11 cellular contexts compared by ENCODE assay signal in the genomic region with DNA sequence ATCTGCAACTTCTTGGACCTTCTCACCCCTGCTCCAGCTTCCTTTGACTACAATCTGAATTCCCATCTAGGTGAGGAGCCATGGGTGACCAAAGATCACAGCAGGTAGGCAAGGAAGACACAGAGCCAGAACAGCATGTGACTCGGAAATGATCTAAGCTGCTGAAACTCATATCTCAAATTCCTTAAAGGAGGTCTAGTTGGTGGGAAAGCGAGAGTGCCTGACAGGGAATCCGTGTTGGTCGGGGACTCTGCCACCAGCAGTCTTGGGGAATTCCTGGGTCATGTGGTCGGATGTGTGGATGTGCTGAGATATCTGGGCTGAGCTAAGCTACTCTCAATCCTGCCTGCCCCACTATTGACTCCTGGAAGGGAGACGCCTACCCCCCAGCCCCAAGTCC. TPM values are rescaled to one million over a fixed set of nuclear protein-coding genes. Genes with fewer than 3 reads are reported as not detected.
DNase-seq lines count a peak whose midpoint lies in the region; ATAC-seq, FAIRE-seq and TF ChIP-seq lines count a peak whose summit lies in the region.
"Had no signal": no experiment of that assay in that cellular context is flagged by ENCODE, and none has a peak within 500 bp of the region (broad histone marks: within the 10 kb centered on the region; RNA-seq: fewer than 3 reads in every experiment).

No MANE protein-coding gene starts in this region.

- peaks cover 3% of the 10 kb centered on the region; the same call in 1 of the 2 replicates for H3F3A ChIP-seq in GM23248 (ENCODE audit: insufficient read depth)

- POLR2A ChIA-PET in HepG2 (lab: Yijun Ruan, JAX): interaction anchor here (1.0 to 3.0 kb wide), 3 partner anchors 29 to 51 kb away, joined by 3 to 30 read pairs (median 5); no protein-coding TSS in a partner anchor

- BruUV-seq in HepG2 (replicated peaks; lab: Mats Ljungman, UMichigan): no TSS peak

- no peaks in the 10 kb centered on the region for H3K36me3 Mint-ChIP-seq in natural killer cell treated with Interleukin-12 subunit alpha and Interleukin-12 subunit beta and Interleukin-15 and Interleukin-18, amount 100 ng/mL, for 72 hours
- H3K36me3 Mint-ChIP-seq in CD14-positive monocyte: peaks cover 3 to 4% of the 10 kb centered on the region in 2 donors

- TF ChIP-seq CTCF in fibroblast of pulmonary artery (IDR thresholded peaks at IDR 0.05; ENCODE audit: low read length, missing control alignments): no peak
- TF ChIP-seq CTCF in HepG2 (CRISPR knock-in tag; IDR thresholded peaks at IDR 0.05): no peak
- no peak for TF ChIP-seq CTCF in CD14-positive monocyte (IDR thresholded peaks at IDR 0.05)

- no peaks in the 10 kb centered on the region for H3K9me3 ChIP-seq in GM23248 (ENCODE audit: low read depth)
- H3K9me3 ChIP-seq in HepG2 (ENCODE audit: low read length): no peaks in the 10 kb centered on the region
- H3K9me3 ChIP-seq: ascending aorta, thyroid gland had no signal

- ATAC-seq in HepG2: no peak
- ATAC-seq in natural killer cell treated with Interleukin-12 subunit alpha and Interleukin-12 subunit beta and Interleukin-15 and Interleukin-18, amount 100 ng/mL, for 72 hours: no peak

- H3K4me1 Mint-ChIP-seq in natural killer cell treated with Interleukin-12 subunit alpha and Interleukin-12 subunit beta and Interleukin-15 and Interleukin-18, amount 100 ng/mL, for 72 hours (ENCODE audit: low read depth in 2 of 2): peaks cover 26 to 33% of the 10 kb centered on the region in 2 donors
- H3K4me1 Mint-ChIP-seq in CD14-positive monocyte: peaks cover 21% of the 10 kb centered on the region

- peak overlapping the region in 1 of 2 donors; percentile 64 for H3K27ac Mint-ChIP-seq in natural killer cell treated with Interleukin-12 subunit alpha and Interleukin-12 subunit beta and Interleukin-15 and Interleukin-18, amount 100 ng/mL, for 72 hours
- H3K27ac Mint-ChIP-seq in CD14-positive monocyte: peak overlapping the region in 2 of 7 donors; percentile 22 to 73

- CTCF ChIA-PET in HepG2 (lab: Yijun Ruan, JAX; ENCODE audit: low intra/inter-chr PET ratio, low total read pairs): interaction anchor here (6.6 kb wide), 1 partner anchor 52 kb away, joined by 150 read pairs; no protein-coding TSS in a partner anchor

- H4K20me1 ChIP-seq in GM23248 (ENCODE audit: insufficient read depth): no peaks in the 10 kb centered on the region
- no peaks in the 10 kb centered on the region for H4K20me1 ChIP-seq in HepG2 (ENCODE audit: insufficient read depth, low read length)

- intact Hi-C loops in HepG2 (cut with micrococcal nuclease; ENCODE audit: unreplicated experiment): loop anchor here (1.0 kb wide), 1 partner anchor 51 kb away; no protein-coding TSS in a partner anchor
- intact Hi-C loops in CD14-positive monocyte (cut with micrococcal nuclease): loop anchor here (1.0 to 5.0 kb wide), 3 partner anchors 37 to 51 kb away; no protein-coding TSS in a partner anchor

- peaks cover 10 to 15% of the 10 kb centered on the region in 2 donors for H3K27me3 Mint-ChIP-seq in natural killer cell treated with Interleukin-12 subunit alpha and Interleukin-12 subunit beta and Interleukin-15 and Interleukin-18, amount 100 ng/mL, for 72 hours
- peaks cover 9 to 23% (median 14%) of the 10 kb centered on the region in 3 donors for H3K27me3 Mint-ChIP-seq in CD14-positive monocyte (ENCODE audit: low read depth in 3 of 3)

- in situ Hi-C loops in GM23248 (cut with MboI) (loop anchor here (5.0 kb wide), 1 partner anchor 47 kb away; no protein-coding TSS in a partner anchor), HepG2 (cut with HindIII; ENCODE audit: extremely low pct_ligation_motif_present, low pct_unique_long_range_greater_than_20kb) (loop anchor here (5.0 kb wide), 1 partner anchor 52 kb away; no protein-coding TSS in a partner anchor)

- H2AFZ ChIP-seq in GM23248: no peak overlapping the region
- no peak overlapping the region for H2AFZ ChIP-seq in HepG2 (ENCODE audit: low read length)

- H3K4me1 ChIP-seq in GM23248 (ENCODE audit: insufficient read depth) (peaks cover 6% of the 10 kb centered on the region), HepG2 (ENCODE audit: insufficient read depth, low read length) (peaks cover 29% of the 10 kb centered on the region)

- H3K4me3 ChIP-seq in GM23248 (no peak overlapping the region), fibroblast of pulmonary artery (replicated peaks; ENCODE audit: low read depth, low read length) (no peak overlapping the region), HepG2 (replicated peaks in 1 of 3; ENCODE audit: insufficient read depth in 1 of 3, low read depth in 2 of 3, low read length in 3 of 3) (no peak overlapping the region)
- H3K4me3 ChIP-seq: ascending aorta, thyroid gland had no signal

- H3K9ac ChIP-seq in GM23248 (no peak overlapping the region), HepG2 (ENCODE audit: insufficient read depth, low read depth, low read length) (no peak overlapping the region)

- no peaks in the 10 kb centered on the region for H3K9me2 ChIP-seq in GM23248 (ENCODE audit: insufficient read depth)

- no peak for TF ChIP-seq EP300 in HepG2 (IDR thresholded peaks at IDR 0.05; ENCODE audit: low read depth in 2 of 2, low read length in 2 of 2)
- TF ChIP-seq EP300 in HepG2 (CRISPR knock-in tag; IDR thresholded peaks at IDR 0.05; ENCODE audit: borderline replicate concordance): no peak

- no peak overlapping the region for H3K27ac ChIP-seq in GM23248
- H3K27ac ChIP-seq in HepG2 (ENCODE audit: extremely low read length, insufficient read depth, low read length): no peak overlapping the region
- H3K27ac ChIP-seq: ascending aorta, thyroid gland, WERI-Rb-1 had no signal

- TF ChIP-seq POLR2A in HepG2 (IDR thresholded peaks at IDR 0.05; ENCODE audit: insufficient read depth in 1 of 2, low read depth in 2 of 2, low read length in 2 of 2): no peak

- H3K9me3 Mint-ChIP-seq in natural killer cell treated with Interleukin-12 subunit alpha and Interleukin-12 subunit beta and Interleukin-15 and Interleukin-18, amount 100 ng/mL, for 72 hours: no peaks in the 10 kb centered on the region
- H3K9me3 Mint-ChIP-seq in CD14-positive monocyte: peaks cover 0 to 5% (median 0%) of the 10 kb centered on the region in 7 donors

- H3K79me2 ChIP-seq in GM23248 (ENCODE audit: insufficient read depth) (peaks cover 17% of the 10 kb centered on the region), HepG2 (ENCODE audit: insufficient read depth, low read length) (peaks cover 3% of the 10 kb centered on the region)

- no peak for TF ChIP-seq RAD21 in HepG2 (CRISPR knock-in tag; IDR thresholded peaks at IDR 0.05)

- H3K4me2 ChIP-seq in GM23248 (ENCODE audit: unreplicated experiment) (no peak overlapping the region), HepG2 (ENCODE audit: low read depth, low read length) (no peak overlapping the region)

- 73 to 78% methylated on average over 6 of the region's 6 CpGs for WGBS in GM23248 (ENCODE audit: low coverage in 1 of 2, low lambda C conversion rate in 2 of 2, missing lambda C conversion rate in 2 of 2), 2 experiments
- WGBS in HepG2 (ENCODE audit: low lambda C conversion rate): 4% methylated on average over 6 of the region's 6 CpGs

- DNase-seq in GM23248: peak; percentile 4
- peak; percentile 32 for DNase-seq in SW480 (ENCODE audit: low spot score)
- DNase-seq in fibroblast of pulmonary artery (ENCODE audit: low read depth): peak; percentile 57
- DNase-seq in pulmonary artery endothelial cell (ENCODE audit: low read depth, low spot score): peak; percentile 30
- no peak for DNase-seq in HepG2 (ENCODE audit: low spot score)
- no peak for DNase-seq in NOMO-1 treated with dmso at 0.1 percent for 144 hours (lab: John Stamatoyannopoulos, UW; ENCODE audit: unreplicated experiment)
- no peak for DNase-seq in natural killer cell treated with Interleukin-12 subunit alpha and Interleukin-12 subunit beta and Interleukin-15 and Interleukin-18, amount 100 ng/mL, for 72 hours (ENCODE audit: low spot score)
- DNase-seq in CD14-positive monocyte (ENCODE audit: low spot score): no peak

- H3K4me3 Mint-ChIP-seq in natural killer cell treated with Interleukin-12 subunit alpha and Interleukin-12 subunit beta and Interleukin-15 and Interleukin-18, amount 100 ng/mL, for 72 hours: no peak overlapping the region
- no peak overlapping the region for H3K4me3 Mint-ChIP-seq in CD14-positive monocyte

- peaks cover 11% of the 10 kb centered on the region; the same call in 1 of the 2 replicates for H3K27me3 ChIP-seq in GM23248 (replicated peaks; ENCODE audit: insufficient read depth)
- H3K27me3 ChIP-seq in HepG2 (ENCODE audit: control insufficient read depth in 1 of 2, insufficient read depth in 2 of 2, low read length in 2 of 2): peaks cover 0 to 44% of the 10 kb centered on the region in 2 experiments; a peak in 4 of 5 replicates
- H3K27me3 ChIP-seq: ascending aorta, thyroid gland had no signal

- no peak for FAIRE-seq in HepG2 (lab: Jason Lieb, UNC)

- H3K36me3 ChIP-seq in GM23248 (ENCODE audit: low read depth) (no peaks in the 10 kb centered on the region), HepG2 (replicated peaks in 1 of 2; ENCODE audit: control insufficient read depth in 1 of 2, insufficient read depth in 2 of 2, low read length in 2 of 2) (no peaks in the 10 kb centered on the region)
- H3K36me3 ChIP-seq: ascending aorta, thyroid gland, WERI-Rb-1 had no signal

RNA-seq across cellular contexts. Expression of gene NUAK2, which starts 3.2 kb away (rescaled TPM):
- total RNA-seq in GM23248 (2014; rRNA removed; shearing (Covaris generic)): 3.0 and 4.4 TPM in 2 replicates
- polyA plus RNA-seq in GM23248 (2016; fragmentation: Nextera tagmentation; extraction: Ambion mirVana): 3.7 and 3.8 TPM in 2 replicates
- 1.2 and 1.8 TPM in 2 replicates for total RNA-seq in pulmonary artery endothelial cell
- 1.1 and 1.2 TPM in 2 replicates for total RNA-seq in HepG2 (2016; rRNA removed; fragmentation: Illumina TruSeq; extraction: Trizol)
- 0.10 and 0.18 TPM in 2 replicates for total RNA-seq in HepG2 (2016; cell fraction: cytosol; rRNA removed; fragmentation: Illumina TruSeq; extraction: Trizol; ENCODE audit: low read depth)
- total RNA-seq in HepG2 (2016; cell fraction: insoluble cytoplasmic fraction; rRNA removed; fragmentation: Illumina TruSeq; extraction: Trizol): 0.79 and 1.1 TPM in 2 replicates
- 0.65 and 0.71 TPM in 2 replicates for total RNA-seq in HepG2 (2016; cell fraction: membrane; rRNA removed; fragmentation: Illumina TruSeq; extraction: Trizol)
- 1.5 and 1.6 TPM in 2 replicates for total RNA-seq in HepG2 (2016; cell fraction: nucleus; rRNA removed; fragmentation: Illumina TruSeq; extraction: Trizol)
- polyA plus RNA-seq in HepG2 (2011; rRNA removed): 0.68 and 0.75 TPM in 2 replicates
- 0.47 and 0.54 TPM in 2 replicates for polyA plus RNA-seq in HepG2 (2011; cell fraction: cytosol; rRNA removed)
- polyA plus RNA-seq in HepG2 (2011; cell fraction: nucleus; rRNA removed): 1.2 TPM in 2 replicates
- 0.35 and 0.38 TPM in 2 replicates for polyA plus RNA-seq in HepG2 (2012)
- polyA plus RNA-seq in HepG2 (2016; cell fraction: cytosol; fragmentation: Illumina TruSeq; extraction: Trizol; ENCODE audit: low read depth): 0.17 and 0.19 TPM in 2 replicates
- 0.99 and 1.4 TPM in 2 replicates for polyA plus RNA-seq in HepG2 (2016; cell fraction: insoluble cytoplasmic fraction; fragmentation: Illumina TruSeq; extraction: Trizol; ENCODE audit: low read depth)
- 0.41 and 0.78 TPM in 2 replicates for polyA plus RNA-seq in HepG2 (2016; cell fraction: membrane; fragmentation: Illumina TruSeq; extraction: Trizol; ENCODE audit: low read depth)
- polyA plus RNA-seq in HepG2 (2016; cell fraction: nucleus; fragmentation: Illumina TruSeq; extraction: Trizol; ENCODE audit: insufficient read depth, low read depth): 2.5 and 3.1 TPM in 2 replicates
- polyA minus RNA-seq in HepG2 (2011; rRNA and poly(A)+ RNA removed; ENCODE audit: low replicate concordance): 1.7 and 4.8 TPM in 2 replicates
- 0.89 and 1.3 TPM in 2 replicates for polyA minus RNA-seq in HepG2 (2011; cell fraction: cytosol; rRNA and poly(A)+ RNA removed)
- 1.2 and 1.7 TPM in 2 replicates for polyA minus RNA-seq in HepG2 (2011; cell fraction: nucleus; rRNA and poly(A)+ RNA removed)
- 1 to 10 TPM; 1.0 to 2.5 TPM for total RNA-seq in natural killer cell treated with Interleukin-12 subunit alpha and Interleukin-12 subunit beta and Interleukin-15 and Interleukin-18, amount 100 ng/mL, for 72 hours
- 10 to 100 TPM in 1 of 2 donors, 1 to 10 TPM in 1; 9.1 to 21.9 TPM for polyA plus RNA-seq in CD14-positive monocyte

RNA-seq across cellular contexts. Expression of gene KLHDC8A, which starts 31.9 kb away (rescaled TPM):
- not detected in 2 replicates for total RNA-seq in GM23248 (2014; rRNA removed; shearing (Covaris generic))
- polyA plus RNA-seq in GM23248 (2016; fragmentation: Nextera tagmentation; extraction: Ambion mirVana): 0.08 TPM in 1 of 2 replicates, not detected in the other
- total RNA-seq in pulmonary artery endothelial cell: not detected in 2 replicates
- not detected in 2 replicates for total RNA-seq in HepG2 (2016; rRNA removed; fragmentation: Illumina TruSeq; extraction: Trizol)
- total RNA-seq in HepG2 (2016; cell fraction: cytosol; rRNA removed; fragmentation: Illumina TruSeq; extraction: Trizol; ENCODE audit: low read depth): not detected in 2 replicates
- not detected in 2 replicates for total RNA-seq in HepG2 (2016; cell fraction: insoluble cytoplasmic fraction; rRNA removed; fragmentation: Illumina TruSeq; extraction: Trizol)
- not detected in 2 replicates for total RNA-seq in HepG2 (2016; cell fraction: membrane; rRNA removed; fragmentation: Illumina TruSeq; extraction: Trizol)
- total RNA-seq in HepG2 (2016; cell fraction: nucleus; rRNA removed; fragmentation: Illumina TruSeq; extraction: Trizol): not detected in 2 replicates
- polyA plus RNA-seq in HepG2 (2011; rRNA removed): not detected in 2 replicates
- not detected in 2 replicates for polyA plus RNA-seq in HepG2 (2011; cell fraction: cytosol; rRNA removed)
- not detected in 2 replicates for polyA plus RNA-seq in HepG2 (2011; cell fraction: nucleus; rRNA removed)
- not detected in 2 replicates for polyA plus RNA-seq in HepG2 (2012)
- polyA plus RNA-seq in HepG2 (2016; cell fraction: cytosol; fragmentation: Illumina TruSeq; extraction: Trizol; ENCODE audit: low read depth): not detected in 2 replicates
- polyA plus RNA-seq in HepG2 (2016; cell fraction: insoluble cytoplasmic fraction; fragmentation: Illumina TruSeq; extraction: Trizol; ENCODE audit: low read depth): not detected in 2 replicates
- polyA plus RNA-seq in HepG2 (2016; cell fraction: membrane; fragmentation: Illumina TruSeq; extraction: Trizol; ENCODE audit: low read depth): not detected in 2 replicates
- polyA plus RNA-seq in HepG2 (2016; cell fraction: nucleus; fragmentation: Illumina TruSeq; extraction: Trizol; ENCODE audit: insufficient read depth, low read depth): not detected in 2 replicates
- polyA minus RNA-seq in HepG2 (2011; rRNA and poly(A)+ RNA removed; ENCODE audit: low replicate concordance): 0.77 TPM in 1 of 2 replicates, not detected in the other
- not detected in 2 replicates for polyA minus RNA-seq in HepG2 (2011; cell fraction: cytosol; rRNA and poly(A)+ RNA removed)
- not detected in 2 replicates for polyA minus RNA-seq in HepG2 (2011; cell fraction: nucleus; rRNA and poly(A)+ RNA removed)
- not detected for total RNA-seq in natural killer cell treated with Interleukin-12 subunit alpha and Interleukin-12 subunit beta and Interleukin-15 and Interleukin-18, amount 100 ng/mL, for 72 hours
- not detected for polyA plus RNA-seq in CD14-positive monocyte
- total RNA-seq: ascending aorta had no signal

Comparison
In these comparisons a context has a peak if more than half of its experiments do, and no peak if none do; other contexts are left out.
1. DNase-seq: peak in GM23248 (single experiment), SW480 (single experiment), fibroblast of pulmonary artery (single experiment) and pulmonary artery endothelial cell (single experiment); none in HepG2 (single experiment), NOMO-1 treated with dmso at 0.1 percent for 144 hours (single experiment), natural killer cell treated with Interleukin-12 subunit alpha and Interleukin-12 subunit beta and Interleukin-15 and Interleukin-18, amount 100 ng/mL, for 72 hours (single experiment) and CD14-positive monocyte (single experiment).